32 cellular contexts compared by ENCODE assay signal in genomic region chr11:77207618-77208313, GRCh38.
DNase-seq lines count a peak whose midpoint lies in the region; ATAC-seq and TF ChIP-seq lines count a peak whose summit lies in the region.
"Had no signal": no experiment of that assay in that cellular context is flagged by ENCODE, and none has a peak within 500 bp of the region (broad histone marks: within the 10 kb centered on the region; RNA-seq: fewer than 3 reads in every experiment).

No MANE protein-coding gene starts in this region.

- WGBS in heart left ventricle, 4 donors: 65 to 76% (median 68%) methylated on average over 4 to 10 of the region's 10 CpGs
- 60% methylated on average over 9 of the region's 10 CpGs; no CpG with 5 or more reads in 1 of the 2 experiments for WGBS in IMR-90 (ENCODE audit: extremely low coverage in 2 of 2, insufficient read length in 1 of 2), 2 experiments

- H2AK9ac ChIP-seq in IMR-90 (replicated peaks; ENCODE audit: low read depth, low read length, poor library complexity): no peak overlapping the region

- no peak overlapping the region for H3K9ac ChIP-seq in IMR-90 (ENCODE audit: low read depth, low read length)

- H4K91ac ChIP-seq in IMR-90 (ENCODE audit: insufficient read depth, low read depth, low read length): no peak overlapping the region

- no peak overlapping the region for H3K27ac Mint-ChIP-seq in activated naive CD4-positive, alpha-beta T cell treated with anti-CD3 and anti-CD28 coated beads for 36 hours
- H3K27ac Mint-ChIP-seq: activated CD4-positive, alpha-beta T cell treated with anti-CD3 and anti-CD28 coated beads for 36 hours; activated naive CD8-positive, alpha-beta T cell; CD8-positive, alpha-beta T cell; nephron had no signal

- TF ChIP-seq RAD21 in IMR-90 (IDR thresholded peaks at IDR 0.05; ENCODE audit: low read length): no peak

- H3K27me3 Mint-ChIP-seq in activated naive CD4-positive, alpha-beta T cell treated with anti-CD3 and anti-CD28 coated beads for 36 hours (ENCODE audit: low read depth): no peaks in the 10 kb centered on the region
- H3K27me3 Mint-ChIP-seq: activated CD4-positive, alpha-beta T cell treated with anti-CD3 and anti-CD28 coated beads for 36 hours; activated naive CD8-positive, alpha-beta T cell; stimulated activated naive CD8-positive, alpha-beta T cell treated with anti-CD3 and anti-CD28 coated beads, Interleukin-15, Interleukin-2, amounts not matched to agents 100 ng/mL and 50 ng/mL, for 24 hours had no signal

- H3K4me1 ChIP-seq in heart left ventricle (no peaks in the 10 kb centered on the region), IMR-90 (ENCODE audit: control insufficient read depth, insufficient read depth, low read length) (no peaks in the 10 kb centered on the region)
- H3K4me1 ChIP-seq: lower lobe of right lung, pancreas, testis had no signal

- H4K5ac ChIP-seq in IMR-90 (ENCODE audit: low read depth, low read length): no peak overlapping the region

- H3K36me3 Mint-ChIP-seq in activated naive CD4-positive, alpha-beta T cell treated with anti-CD3 and anti-CD28 coated beads for 36 hours (ENCODE audit: low read depth): no peaks in the 10 kb centered on the region
- H3K36me3 Mint-ChIP-seq: activated naive CD8-positive, alpha-beta T cell; CD8-positive, alpha-beta T cell had no signal

- no peaks in the 10 kb centered on the region for H3K79me1 ChIP-seq in IMR-90 (ENCODE audit: low read depth in 1 of 2, low read length in 2 of 2)

- no peak overlapping the region for H3K14ac ChIP-seq in IMR-90 (replicated peaks; ENCODE audit: low read depth, low read length)

- H3K9me3 Mint-ChIP-seq in activated naive CD4-positive, alpha-beta T cell treated with anti-CD3 and anti-CD28 coated beads for 36 hours: no peaks in the 10 kb centered on the region
- H3K9me3 Mint-ChIP-seq: CD8-positive, alpha-beta T cell; H9; nephron; stimulated activated naive CD8-positive, alpha-beta T cell treated with anti-CD3 and anti-CD28 coated beads, Interleukin-15, Interleukin-2, amounts not matched to agents 100 ng/mL and 50 ng/mL, for 24 hours had no signal

- no peak overlapping the region for H3K23ac ChIP-seq in IMR-90 (ENCODE audit: low read depth, low read length)

- no peak overlapping the region for H3K4ac ChIP-seq in IMR-90 (ENCODE audit: low read depth, low read length)

- H2BK120ac ChIP-seq in IMR-90 (ENCODE audit: low read depth, low read length): no peak overlapping the region

- CTCF ChIA-PET in IMR-90 (lab: Yijun Ruan, JAX): no interaction called here
- CTCF ChIA-PET in activated naive CD4-positive, alpha-beta T cell treated with anti-CD3 and anti-CD28 coated beads for 36 hours (lab: Charles Lee): no interaction called here

- no peak overlapping the region for H3K56ac ChIP-seq in IMR-90 (ENCODE audit: extremely low read depth, insufficient read depth, low read length)

- H2BK15ac ChIP-seq in IMR-90 (ENCODE audit: low read depth, low read length): no peak overlapping the region

- H4K8ac ChIP-seq in IMR-90 (ENCODE audit: low read depth in 2 of 2, low read length in 2 of 2): no peak overlapping the region

- no TSS peak for BruUV-seq in IMR-90 (replicated peaks; lab: Mats Ljungman, UMichigan)

- dilution Hi-C loops in IMR-90 (cut with HindIII; ENCODE audit: low sequenced_read_pairs, unreplicated experiment): no loop called here

- H2AK5ac ChIP-seq in IMR-90 (ENCODE audit: low read depth, low read length): no peak overlapping the region

- no peak overlapping the region for H2BK20ac ChIP-seq in IMR-90 (ENCODE audit: low read depth, low read length)

- in situ Hi-C loops in IMR-90 (cut with MboI; ENCODE audit: low sequenced_read_pairs): no loop called here
- in situ Hi-C loops in KBM-7 (cut with MboI; ENCODE audit: low pct_unique_long_range_greater_than_20kb, low sequenced_read_pairs): no loop called here

- H4K20me1 ChIP-seq in IMR-90 (ENCODE audit: insufficient read depth, low read length): no peaks in the 10 kb centered on the region

- no peak overlapping the region for H3K18ac ChIP-seq in IMR-90 (ENCODE audit: low read depth, low read length)

- no peak overlapping the region for H3K4me3 Mint-ChIP-seq in activated naive CD4-positive, alpha-beta T cell treated with anti-CD3 and anti-CD28 coated beads for 36 hours
- H3K4me3 Mint-ChIP-seq: activated CD4-positive, alpha-beta T cell treated with anti-CD3 and anti-CD28 coated beads for 36 hours; activated naive CD8-positive, alpha-beta T cell; CD8-positive, alpha-beta T cell; H9; nephron; stimulated activated naive CD8-positive, alpha-beta T cell treated with anti-CD3 and anti-CD28 coated beads, Interleukin-15, Interleukin-2, amounts not matched to agents 100 ng/mL and 50 ng/mL, for 24 hours had no signal

- H3K9me3 ChIP-seq in heart left ventricle (no peaks in the 10 kb centered on the region), IMR-90 (ENCODE audit: control insufficient read depth, insufficient read depth, low read length) (no peaks in the 10 kb centered on the region)
- H3K9me3 ChIP-seq: lower lobe of right lung, pancreas, testis had no signal

- H3K4me3 ChIP-seq in heart left ventricle (no peak overlapping the region), IMR-90 (ENCODE audit: insufficient read depth, low read depth, low read length) (no peak overlapping the region), fibroblast of the aortic adventitia (ENCODE audit: low read depth, low read length) (no peak overlapping the region)
- H3K4me3 ChIP-seq: cardiac muscle cell, lower lobe of right lung, pancreas, testis had no signal

- H2BK5ac ChIP-seq in IMR-90 (ENCODE audit: low read depth, low read length, poor library complexity, severe bottlenecking): no peak overlapping the region

- no peak for TF ChIP-seq CTCF in heart left ventricle (IDR thresholded peaks at IDR 0.05)
- no peak for TF ChIP-seq CTCF in IMR-90 (conservative IDR thresholded peaks at IDR 0.05; ENCODE audit: low read depth, low read length)
- TF ChIP-seq CTCF in fibroblast of the aortic adventitia (IDR thresholded peaks at IDR 0.05; ENCODE audit: insufficient read depth, low read length): no peak

- H3K27ac ChIP-seq in heart left ventricle: no peak overlapping the region
- no peak overlapping the region for H3K27ac ChIP-seq in IMR-90 (ENCODE audit: insufficient read depth, low read length)
- H3K27ac ChIP-seq: cardiac muscle cell, lower lobe of right lung, pancreas, testis, VCaP had no signal

- H3K36me3 ChIP-seq in heart left ventricle (no peaks in the 10 kb centered on the region), IMR-90 (ENCODE audit: control insufficient read depth, insufficient read depth, low read length) (no peaks in the 10 kb centered on the region)
- H3K36me3 ChIP-seq: cardiac muscle cell, lower lobe of right lung, pancreas had no signal

- H3K4me2 ChIP-seq in IMR-90 (ENCODE audit: low read depth, low read length): no peak overlapping the region

- peak overlapping the region; percentile 51 for H2AFZ ChIP-seq in IMR-90 (replicated peaks; ENCODE audit: low read length, poor library complexity)

- no peaks in the 10 kb centered on the region for H3K9me1 ChIP-seq in IMR-90 (ENCODE audit: insufficient read depth, low read length)

- intact Hi-C loops in Right ventricle myocardium superior (cut with DNase I): no loop called here
- intact Hi-C loops in heart left ventricle (cut with DNase I): no loop called here
- intact Hi-C loops in IMR-90 (cut with micrococcal nuclease): no loop called here
- intact Hi-C loops in sciatic nerve (cut with DNase I): no loop called here
- intact Hi-C loops in activated naive CD4-positive, alpha-beta T cell treated with anti-CD3 and anti-CD28 coated beads for 36 hours (cut with micrococcal nuclease): no loop called here

- H3K4me1 Mint-ChIP-seq in activated naive CD4-positive, alpha-beta T cell treated with anti-CD3 and anti-CD28 coated beads for 36 hours (ENCODE audit: low read depth): no peaks in the 10 kb centered on the region
- H3K4me1 Mint-ChIP-seq: activated CD4-positive, alpha-beta T cell treated with anti-CD3 and anti-CD28 coated beads for 36 hours; nephron had no signal

- no peak for ATAC-seq in Right ventricle myocardium superior (ENCODE audit: poor library complexity)
- no peak for ATAC-seq in heart left ventricle
- no peak for ATAC-seq in IMR-90 (ENCODE audit: low read depth)
- peak; percentile 51 for ATAC-seq in sciatic nerve
- ATAC-seq in GM21381 (IDR thresholded peaks at IDR 0.05; ENCODE audit: unreplicated experiment): no peak
- ATAC-seq: activated CD4-positive, alpha-beta T cell treated with anti-CD3 and anti-CD28 coated beads for 36 hours; CD8-positive, alpha-beta T cell; lower lobe of right lung; pancreas; PC-3 had no signal

- TF ChIP-seq POLR2A in heart left ventricle (IDR thresholded peaks at IDR 0.05) (no peak), IMR-90 (IDR thresholded peaks at IDR 0.05; ENCODE audit: low read depth, low read length) (no peak)

- H3K27me3 ChIP-seq in heart left ventricle (no peaks in the 10 kb centered on the region), IMR-90 (ENCODE audit: control insufficient read depth, insufficient read depth, low read length) (peaks cover 13% of the 10 kb centered on the region)
- H3K27me3 ChIP-seq: cardiac muscle cell, pancreas, testis had no signal

- DNase-seq in Right ventricle myocardium superior (peak; percentile 41), heart left ventricle (no peak), IMR-90 (no peak), fibroblast of the aortic adventitia (ENCODE audit: low read depth) (peak; percentile 28), sciatic nerve (ENCODE audit: low spot score) (no peak), KBM-7 (no peak)
- DNase-seq in activated naive CD4-positive, alpha-beta T cell treated with anti-CD3 and anti-CD28 coated beads for 36 hours: no peak
- DNase-seq: activated CD4-positive, alpha-beta T cell treated with anti-CD3 and anti-CD28 coated beads for 36 hours; AML-193; CD8-positive, alpha-beta T cell; DMS 273 treated with DMSO at 0.1 percent for 48 hours; foreskin fibroblast; kidney; lower lobe of right lung; NCI-H1417 treated with DMSO at 0.1 percent for 48 hours; NCI-H2029 treated with DMSO at 0.1 percent for 48 hours; NCI-H526; PC-3; retina; SHP77 treated with DMSO at 0.1 percent for 48 hours; stimulated activated CD8-positive, alpha-beta memory T cell treated with anti-CD3 and anti-CD28 coated beads, Interleukin-4, amount 100 ng/mL, for 48 hours; SW 1271; T-helper 9 cell; testis had no signal

- POLR2A ChIA-PET in IMR-90 (lab: Charles Lee; ENCODE audit: unreplicated experiment): no interaction called here

TF ChIP-seq in IMR-90, 13 proteins besides CTCF, POLR2A, EP300 and RAD21 (continues in another document):
- no peak for TF ChIP-seq MXI1 (IDR thresholded peaks at IDR 0.05; ENCODE audit: borderline replicate concordance, low read depth, low read length)
- no peak for TF ChIP-seq RCOR1 (IDR thresholded peaks at IDR 0.05; ENCODE audit: insufficient replicate concordance, low read length)
- TF ChIP-seq SMC3 (IDR thresholded peaks at IDR 0.05; ENCODE audit: low read depth, low read length): no peak
- TF ChIP-seq MAFK (IDR thresholded peaks at IDR 0.05; ENCODE audit: low read depth, low read length): no peak

Comparison
In these comparisons a context has a peak if more than half of its experiments do, and no peak if none do; other contexts are left out.
1. DNase-seq: peak in Right ventricle myocardium superior (single experiment) and fibroblast of the aortic adventitia (single experiment); none in heart left ventricle (0 of 5), IMR-90 (single experiment), sciatic nerve (single experiment), activated naive CD4-positive, alpha-beta T cell treated with anti-CD3 and anti-CD28 coated beads for 36 hours (single experiment) and KBM-7 (single experiment).